10 cellular contexts compared by ENCODE assay signal in genomic region chr20:17859616-17860232, GRCh38.
A peak's percentile ranks its signal among the peaks of the same experiment; 100 is the strongest.
DNase-seq lines count a peak whose midpoint lies in the region; ATAC-seq lines count a peak whose summit lies in the region.
"Had no signal": no experiment of that assay in that cellular context is flagged by ENCODE, and none has a peak within 500 bp of the region (broad histone marks: within the 10 kb centered on the region; RNA-seq: fewer than 3 reads in every experiment).

No MANE protein-coding gene starts in this region.

- intact Hi-C loops in right cardiac atrium (cut with DNase I), result no loop called here

- 56% methylated on average over 22 of the region's 22 CpGs for WGBS in right cardiac atrium

- peak overlapping the region; percentile 27; the same call in 1 of the 2 replicates for H3K9ac ChIP-seq in BLaER1

- H3K36me3 ChIP-seq in BLaER1, result no peaks in the 10 kb centered on the region
- H3K36me3 ChIP-seq: neutrophil had no signal

- H3K4me1 ChIP-seq in BLaER1, result peaks cover 86% of the 10 kb centered on the region
- peaks cover 4% of the 10 kb centered on the region for H3K4me1 ChIP-seq in right cardiac atrium (ENCODE audit: control insufficient read depth, insufficient read depth, low read length)

- no peaks in the 10 kb centered on the region for H3K27me3 ChIP-seq in BLaER1
- H3K27me3 ChIP-seq in right cardiac atrium (ENCODE audit: control insufficient read depth, insufficient read depth), result no peaks in the 10 kb centered on the region

- 0 out of 2 replicates have a peak overlapping the region, but pooled peaks have one; percentile 1 for H3K4me3 ChIP-seq in BLaER1
- H3K4me3 ChIP-seq in right cardiac atrium (ENCODE audit: low read length), result no peak overlapping the region

- peak; percentile 61 for DNase-seq in NCI-H510A (lab: John Stamatoyannopoulos, UW)
- DNase-seq in right cardiac atrium, result peak in 1 of 3 donors; percentile 63
- DNase-seq in SKM-1 (lab: John Stamatoyannopoulos, UW; ENCODE audit: unreplicated experiment), result no peak
- no peak for DNase-seq in NOMO-1 treated with dmso at 0.1 percent for 144 hours (lab: John Stamatoyannopoulos, UW; ENCODE audit: unreplicated experiment)
- no peak for DNase-seq in HPDE6-E6E7 (ENCODE audit: extremely low spot score)
- DNase-seq: DND-41 had no signal

- no peaks in the 10 kb centered on the region for H3K9me3 ChIP-seq in BLaER1
- H3K9me3 ChIP-seq in right cardiac atrium (ENCODE audit: control insufficient read depth, low read length), result no peaks in the 10 kb centered on the region
- H3K9me3 ChIP-seq: neutrophil had no signal

- ATAC-seq in GM18511 (IDR thresholded peaks at IDR 0.05; ENCODE audit: unreplicated experiment), result peak; percentile 41
- ATAC-seq in right cardiac atrium, result peak; percentile 83 to 91
- no peak for ATAC-seq in GM19463 (IDR thresholded peaks at IDR 0.05; ENCODE audit: unreplicated experiment)

- H4K20me1 ChIP-seq in BLaER1, result no peaks in the 10 kb centered on the region

- peak overlapping the region; percentile 25; the same call in 1 of the 2 replicates for H3K27ac ChIP-seq in BLaER1
- H3K27ac ChIP-seq in right cardiac atrium (ENCODE audit: low read length), result no peak overlapping the region
- H3K27ac ChIP-seq: neutrophil had no signal

- H3K4me2 ChIP-seq in BLaER1, result peak overlapping the region; percentile 92
